In genomic region chr9:107732781-107733529, GRCh38 we compare ENCODE assay signal across 8 cellular contexts.
A peak's percentile ranks its signal among the peaks of the same experiment; 100 is the strongest.
DNase-seq lines count a peak whose midpoint lies in the region; ATAC-seq and TF ChIP-seq lines count a peak whose summit lies in the region.

No MANE protein-coding gene starts in this region.

- H3K4me3 ChIP-seq in gastroesophageal sphincter (peak overlapping the region in 1 of 2 donors; percentile 11), rectal smooth muscle tissue (ENCODE audit: low read length) (peak overlapping the region; percentile 28)

- no peaks in the 10 kb centered on the region for H3K27me3 ChIP-seq in gastroesophageal sphincter
- no peaks in the 10 kb centered on the region for H3K27me3 ChIP-seq in rectal smooth muscle tissue (ENCODE audit: control insufficient read depth, insufficient read depth, low read length)

- no peak overlapping the region for H3K9ac ChIP-seq in rectal smooth muscle tissue (ENCODE audit: low read length)

- DNase-seq in EH (ENCODE audit: low read depth) (peak; percentile 79), germinal center (ENCODE audit: low spot score) (no peak), NCI-H446 treated with DMSO at 0.1 percent for 48 hours (lab: John Stamatoyannopoulos, UW) (no peak), NCI-H2107 treated with DMSO at 0.1 percent for 48 hours (lab: John Stamatoyannopoulos, UW; ENCODE audit: unreplicated experiment) (no peak)
- no peak for DNase-seq in stimulated activated naive CD4-positive, alpha-beta T cell (lab: John Stamatoyannopoulos, UW)

- TF ChIP-seq CTCF in VCaP (conservative IDR thresholded peaks at IDR 0.05) (no peak), gastroesophageal sphincter (IDR thresholded peaks at IDR 0.05) (no peak)

- no peaks in the 10 kb centered on the region for H3K9me3 ChIP-seq in gastroesophageal sphincter

- no peak for TF ChIP-seq EP300 in gastroesophageal sphincter (IDR thresholded peaks at IDR 0.05)

- 15% methylated on average over 8 of the region's 8 CpGs for WGBS in gastroesophageal sphincter (ENCODE audit: low coverage in 1 of 2), 2 donors

- H3K36me3 ChIP-seq in gastroesophageal sphincter, result no peaks in the 10 kb centered on the region
- H3K36me3 ChIP-seq in rectal smooth muscle tissue (ENCODE audit: control insufficient read depth, insufficient read depth, low read length), result no peaks in the 10 kb centered on the region

- H3K4me1 ChIP-seq in gastroesophageal sphincter (peaks cover 4 to 43% (median 13%) of the 10 kb centered on the region in 3 donors), rectal smooth muscle tissue (ENCODE audit: control insufficient read depth, insufficient read depth, low read length) (peaks cover 7% of the 10 kb centered on the region)

- peak; percentile 87 for ATAC-seq in gastroesophageal sphincter

- TF ChIP-seq POLR2A in gastroesophageal sphincter (IDR thresholded peaks at IDR 0.05), result no peak

- H3K27ac ChIP-seq in VCaP (peak overlapping the region; percentile 71), gastroesophageal sphincter (peak overlapping the region; percentile 60 to 82 (median 78)), rectal smooth muscle tissue (ENCODE audit: low read depth, low read length) (peak overlapping the region; percentile 44)
